16 cellular contexts compared by ENCODE assay signal in genomic region chr3:78969483-78969882, GRCh38.
DNase-seq lines count a peak whose midpoint lies in the region; ATAC-seq and TF ChIP-seq lines count a peak whose summit lies in the region.
"Had no signal": no experiment of that assay in that cellular context is flagged by ENCODE, and none has a peak within 500 bp of the region (broad histone marks: within the 10 kb centered on the region; RNA-seq: fewer than 3 reads in every experiment).

No MANE protein-coding gene starts in this region.

- TF ChIP-seq CTCF in AG04450 (IDR thresholded peaks at IDR 0.05; ENCODE audit: low read depth, low read length) (no peak), uterus (IDR thresholded peaks at IDR 0.05) (no peak), lower leg skin (IDR thresholded peaks at IDR 0.05) (no peak)

- CTCF ChIA-PET in AG04450 (lab: Charles Lee), result interaction anchor here (1.2 kb wide), 1 partner anchor 393 kb away, joined by 3 read pairs; no protein-coding TSS in a partner anchor

- WGBS in lower leg skin, 2 donors, result 65 to 69% methylated on average over 2 of the region's 2 CpGs

- H3K27me3 ChIP-seq in AG04450 (ENCODE audit: control insufficient read depth, insufficient read depth, low read length), result no peaks in the 10 kb centered on the region
- no peaks in the 10 kb centered on the region for H3K27me3 ChIP-seq in uterus
- H3K27me3 ChIP-seq: neutrophil had no signal

- DNase-seq in AG04450 (ENCODE audit: low read depth, low spot score), result peak; percentile 18
- DNase-seq in HCEC 1CT, result peak; percentile 34
- peak; percentile 49 for DNase-seq in dedifferentiated amniotic fluid mesenchymal stem cell (ENCODE audit: extremely low spot score)
- peak; percentile 81 for DNase-seq in medulla oblongata (ENCODE audit: extremely low spot score)
- no peak for DNase-seq in uterus
- DNase-seq in HuH-7.5 (ENCODE audit: low spot score), result no peak
- no peak for DNase-seq in lower leg skin (ENCODE audit: low spot score in 2 of 2)
- DNase-seq: activated CD4-positive, alpha-beta T cell treated with anti-CD3 and anti-CD28 coated beads for 36 hours; DMS153; Karpas-422; NCI-H187; NCI-H774; small intestine; stimulated activated naive CD8-positive, alpha-beta T cell treated with anti-CD3 and anti-CD28 coated beads, Interleukin-15, amount 100 ng/mL, for 72 hours had no signal

- H3K27ac ChIP-seq in AG04450 (ENCODE audit: low read depth, low read length) (no peak overlapping the region), uterus (no peak overlapping the region)
- H3K27ac ChIP-seq: neutrophil had no signal

- no peaks in the 10 kb centered on the region for H3K4me1 ChIP-seq in uterus

- H3K4me3 ChIP-seq in AG04450 (ENCODE audit: low read depth, low read length), result no peak overlapping the region
- no peak overlapping the region for H3K4me3 ChIP-seq in uterus
- no peak overlapping the region for H3K4me3 ChIP-seq in lower leg skin (ENCODE audit: low read depth, poor library complexity, severe bottlenecking)

- intact Hi-C loops in uterus (cut with DNase I; ENCODE audit: low total_unique reads) (no loop called here), lower leg skin (cut with DNase I; ENCODE audit: low total_unique reads) (no loop called here)

- no peak for TF ChIP-seq POLR2A in uterus (IDR thresholded peaks at IDR 0.05)
- no peak for TF ChIP-seq POLR2A in lower leg skin (IDR thresholded peaks at IDR 0.05)

- H3K9me3 ChIP-seq in AG04450 (ENCODE audit: control insufficient read depth, insufficient read depth, low read length), result no peaks in the 10 kb centered on the region
- no peaks in the 10 kb centered on the region for H3K9me3 ChIP-seq in uterus
- H3K9me3 ChIP-seq: neutrophil had no signal

- no peak for ATAC-seq in HG02678 (IDR thresholded peaks at IDR 0.05; ENCODE audit: unreplicated experiment)
- ATAC-seq: activated CD4-positive, alpha-beta T cell treated with anti-CD3 and anti-CD28 coated beads for 36 hours; stimulated activated naive CD8-positive, alpha-beta T cell treated with anti-CD3 and anti-CD28 coated beads, Interleukin-15, amount 100 ng/mL, for 72 hours had no signal

- no peaks in the 10 kb centered on the region for H3K36me3 ChIP-seq in uterus
- H3K36me3 ChIP-seq: neutrophil had no signal

- POLR2A ChIA-PET in AG04450 (lab: Yijun Ruan, JAX), result no interaction called here

Comparison
In these comparisons a context has a peak if more than half of its experiments do, and no peak if none do; other contexts are left out.
1. DNase-seq: peak in AG04450 (single experiment), HCEC 1CT (single experiment), dedifferentiated amniotic fluid mesenchymal stem cell (single experiment) and medulla oblongata (single experiment); none in uterus (0 of 2), HuH-7.5 (single experiment) and lower leg skin (0 of 2).